8 cellular contexts compared by ENCODE assay signal in genomic region chr11:70270104-70270876, GRCh38. TPM values are rescaled to one million over a fixed set of nuclear protein-coding genes. Genes with fewer than 3 reads are reported as not detected.
A peak's percentile ranks its signal among the peaks of the same experiment; 100 is the strongest.
DNase-seq lines count a peak whose midpoint lies in the region; ATAC-seq, FAIRE-seq and TF ChIP-seq lines count a peak whose summit lies in the region.

TSS of gene PPFIA1 (plus strand) at chr11:70270690. CDS start at chr11:70272173, 1,483 bp downstream.

- H4K12ac ChIP-seq in trophoblast cell (ENCODE audit: low read depth, low read length): peak within 1 kb of the TSS; percentile 60

- peak within 1 kb of the TSS; percentile 87 for H3K4me3 Mint-ChIP-seq in activated naive CD8-positive, alpha-beta T cell treated with anti-CD3 and anti-CD28 coated beads, Interleukin-2, amount 50 U/mL, for 24 hours

- no peak within 1 kb of the TSS for H3K23ac ChIP-seq in trophoblast cell (ENCODE audit: low read length)

- intact Hi-C loops in cardiac septum (cut with DNase I): loop anchor here (5.0 to 10.0 kb wide), 2 partner anchors 65 to 127 kb away; partner anchors contain the start of genes CTTN and FADD

- peaks cover 9% of the 10 kb centered on the region for H3K79me2 ChIP-seq in trophoblast cell (ENCODE audit: control insufficient read depth, insufficient read depth, low read length, poor library complexity)

- H2BK12ac ChIP-seq in trophoblast cell (ENCODE audit: low read length): no peak within 1 kb of the TSS

- FAIRE-seq in GM12891 (lab: Jason Lieb, UNC): peak; percentile 98

- peak within 1 kb of the TSS; percentile 92 for H3K9ac ChIP-seq in trophoblast cell (ENCODE audit: low read length)

- peaks cover 39% of the 10 kb centered on the region for H3K4me1 Mint-ChIP-seq in activated naive CD8-positive, alpha-beta T cell treated with anti-CD3 and anti-CD28 coated beads, Interleukin-2, amount 50 U/mL, for 24 hours

- peak within 1 kb of the TSS; percentile 74 for H4K8ac ChIP-seq in trophoblast cell (ENCODE audit: low read depth, low read length)

- H3K27ac Mint-ChIP-seq in activated naive CD8-positive, alpha-beta T cell treated with anti-CD3 and anti-CD28 coated beads, Interleukin-2, amount 50 U/mL, for 24 hours: peak within 1 kb of the TSS; percentile 74

- H3K27me3 ChIP-seq in trophoblast cell (ENCODE audit: insufficient read depth, low read length) (no peaks in the 10 kb centered on the region), tibial nerve (no peaks in the 10 kb centered on the region)

- peak within 1 kb of the TSS; percentile 51 for H3K18ac ChIP-seq in trophoblast cell (ENCODE audit: low read length)

- H3K4me1 ChIP-seq in trophoblast cell (ENCODE audit: control insufficient read depth in 1 of 2, insufficient read depth in 2 of 2, low read length in 2 of 2) (no peaks in the 10 kb centered on the region), tibial nerve (peaks cover 0 to 32% (median 17%) of the 10 kb centered on the region in 4 donors)

- peaks cover 17% of the 10 kb centered on the region for H3K36me3 Mint-ChIP-seq in activated naive CD8-positive, alpha-beta T cell treated with anti-CD3 and anti-CD28 coated beads, Interleukin-2, amount 50 U/mL, for 24 hours (ENCODE audit: low read depth)

- H3K9me3 Mint-ChIP-seq in activated naive CD8-positive, alpha-beta T cell treated with anti-CD3 and anti-CD28 coated beads, Interleukin-2, amount 50 U/mL, for 24 hours: no peaks in the 10 kb centered on the region

- peak within 1 kb of the TSS; percentile 99 for H3K4me3 ChIP-seq in trophoblast cell (ENCODE audit: low read depth, low read length)
- peak within 1 kb of the TSS; percentile 66 to 98 (median 94) for H3K4me3 ChIP-seq in tibial nerve

- H2BK120ac ChIP-seq in trophoblast cell (ENCODE audit: insufficient read depth, low read length, poor library complexity): peak within 1 kb of the TSS; percentile 29

- peak within 1 kb of the TSS; percentile 67 for H4K91ac ChIP-seq in trophoblast cell (ENCODE audit: low read depth, low read length)

- TF ChIP-seq EP300 in tibial nerve (IDR thresholded peaks at IDR 0.05): peak; percentile 56 to 71

- H3K27ac ChIP-seq in trophoblast cell (ENCODE audit: low read depth, low read length) (peak within 1 kb of the TSS; percentile 62), tibial nerve (peak within 1 kb of the TSS; percentile 76 to 91 (median 86))

- ATAC-seq in HG02798 (IDR thresholded peaks at IDR 0.05; ENCODE audit: poor library complexity, unreplicated experiment): peak; percentile 95
- peak; percentile 93 for ATAC-seq in activated naive CD8-positive, alpha-beta T cell treated with anti-CD3 and anti-CD28 coated beads, Interleukin-2, amount 50 U/mL, for 24 hours

- H3K36me3 ChIP-seq in trophoblast cell (ENCODE audit: control insufficient read depth in 1 of 2, insufficient read depth in 2 of 2, low read length in 2 of 2) (peaks cover 4 to 18% of the 10 kb centered on the region in 2 experiments), tibial nerve (peaks cover 0 to 24% (median 0%) of the 10 kb centered on the region in 3 donors)

- H2AFZ ChIP-seq in trophoblast cell (ENCODE audit: insufficient read depth, low read length, poor library complexity): peak within 1 kb of the TSS; percentile 78

- peak within 1 kb of the TSS; percentile 78 for H3K14ac ChIP-seq in trophoblast cell (ENCODE audit: low read length)

- H3K27me3 Mint-ChIP-seq in activated naive CD8-positive, alpha-beta T cell treated with anti-CD3 and anti-CD28 coated beads, Interleukin-2, amount 50 U/mL, for 24 hours: peaks cover 23% of the 10 kb centered on the region

- WGBS in trophoblast cell (ENCODE audit: extremely low coverage, insufficient coverage, insufficient read length): no CpG with 5 or more reads among the region's 99 CpGs
- WGBS in tibial nerve, 2 donors: 0 to 3% methylated on average over 7 to 10 of the region's 99 CpGs

- H2BK5ac ChIP-seq in trophoblast cell (ENCODE audit: low read depth, low read length, poor library complexity): peak within 1 kb of the TSS; percentile 34

- TF ChIP-seq POLR2A in GM12891 (IDR thresholded peaks at IDR 0.05; ENCODE audit: low read depth, low read length) (0 out of 2 replicates have a peak, but pooled peaks have one; percentile 26), tibial nerve (IDR thresholded peaks at IDR 0.05) (peak; percentile 90 to 95)

- H2AK5ac ChIP-seq in trophoblast cell (ENCODE audit: low read length): no peak within 1 kb of the TSS

- peaks cover 10% of the 10 kb centered on the region for H3K79me1 ChIP-seq in trophoblast cell (ENCODE audit: low read length)

- H3K4me2 ChIP-seq in trophoblast cell (ENCODE audit: low read length): peak within 1 kb of the TSS; percentile 98

- peak in 2 of 5 experiments; percentile 39 to 47 for TF ChIP-seq CTCF in tibial nerve (IDR thresholded peaks at IDR 0.05)

- DNase-seq in GM12891 (ENCODE audit: insufficient read length, low spot score) (peak; percentile 95), NCI-H1417 treated with DMSO at 0.1 percent for 48 hours (lab: John Stamatoyannopoulos, UW) (peak; percentile 90), SW480 (ENCODE audit: low spot score) (peak; percentile 95), cardiac septum (ENCODE audit: low spot score) (peak; percentile 98), trophoblast cell (peak; percentile 97 to 99), tibial nerve (ENCODE audit: low spot score in 2 of 2) (peak; percentile 85 to 91)
- peak; percentile 95 for DNase-seq in activated naive CD8-positive, alpha-beta T cell treated with anti-CD3 and anti-CD28 coated beads, Interleukin-2, amount 50 U/mL, for 24 hours

- H3K4ac ChIP-seq in trophoblast cell (ENCODE audit: low read depth, low read length): peak within 1 kb of the TSS; percentile 83

- no peaks in the 10 kb centered on the region for H3K9me3 ChIP-seq in trophoblast cell (ENCODE audit: insufficient read depth, low read depth, low read length)
- H3K9me3 ChIP-seq in tibial nerve: no peaks in the 10 kb centered on the region

TF ChIP-seq in GM12891, 5 proteins besides CTCF, POLR2A, EP300 and RAD21:
- TF ChIP-seq POU2F2 (IDR thresholded peaks at IDR 0.05; ENCODE audit: low read depth, low read length) (no peak), TAF1 (IDR thresholded peaks at IDR 0.05; ENCODE audit: low read depth, low read length) (no peak), POLR2AphosphoS5 (IDR thresholded peaks at IDR 0.05; ENCODE audit: low read depth, low read length) (no peak), PAX5 (IDR thresholded peaks at IDR 0.05; ENCODE audit: insufficient read depth, low read length, severe bottlenecking) (no peak), SPI1 (IDR thresholded peaks at IDR 0.05; ENCODE audit: low read depth, low read length) (no peak)
TF ChIP-seq in GM12891: peak in this region for 0.

RNA-seq across cellular contexts. Expression of gene PPFIA1, which starts in this region (rescaled TPM):
- polyA plus RNA-seq in GM12891 (2012; ENCODE audit: low read depth, missing spikeins): 10.0 TPM
- 42.8 TPM for total RNA-seq in cardiac septum
- 73.0 TPM in 2 replicates for polyA plus RNA-seq in trophoblast cell (2013)
- 10 to 100 TPM; 43.7 to 82.8 (median 69.3) TPM for total RNA-seq in tibial nerve

Comparison
In these comparisons a context has a peak if more than half of its experiments do, and no peak if none do; other contexts are left out.
1. Peak in every context shown above with its lines: DNase-seq, ATAC-seq, H3K4me3 ChIP-seq and H3K27ac ChIP-seq.